In the genomic region with DNA sequence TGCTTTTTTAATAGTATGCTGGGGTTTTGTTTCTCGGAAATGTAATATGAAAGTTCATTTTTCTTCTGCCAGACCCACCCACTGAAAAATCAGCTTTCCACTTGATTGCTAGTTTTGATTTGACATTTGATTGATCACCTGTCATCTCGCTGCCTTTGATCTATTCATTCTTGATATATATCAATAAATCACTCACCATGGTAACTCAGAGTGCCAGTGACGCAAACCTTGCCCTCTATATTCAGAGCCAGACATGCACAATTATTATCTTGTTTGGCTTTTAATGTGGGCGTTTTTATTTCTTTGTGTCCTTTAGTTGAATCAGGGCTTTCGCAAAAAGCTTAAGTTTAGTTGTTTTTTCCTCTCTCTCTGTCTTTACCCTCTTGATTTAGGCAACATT, we compare ENCODE assay signal across 8 cellular contexts. TPM values are rescaled to one million over a fixed set of nuclear protein-coding genes. Genes with fewer than 3 reads are reported as not detected.
DNase-seq lines count a peak whose midpoint lies in the region; ATAC-seq lines count a peak whose summit lies in the region.

No MANE protein-coding gene starts in this region.

- peaks cover 45% of the 10 kb centered on the region for H3K4me1 Mint-ChIP-seq in activated naive CD4-positive, alpha-beta T cell treated with anti-CD3 and anti-CD28 coated beads for 36 hours (ENCODE audit: low read depth)
- peaks cover 16% of the 10 kb centered on the region for H3K4me1 Mint-ChIP-seq in memory B cell
- H3K4me1 Mint-ChIP-seq in stimulated activated naive CD8-positive, alpha-beta T cell treated with anti-CD3 and anti-CD28 coated beads, Interleukin-15, amount 100 ng/mL, for 72 hours, result peaks cover 45% of the 10 kb centered on the region

- H3K27ac Mint-ChIP-seq in activated naive CD4-positive, alpha-beta T cell treated with anti-CD3 and anti-CD28 coated beads for 36 hours, result peak overlapping the region; percentile 98
- H3K27ac Mint-ChIP-seq in memory B cell, result peak overlapping the region; percentile 74
- peak overlapping the region; percentile 13 to 37 for H3K27ac Mint-ChIP-seq in stimulated activated naive CD8-positive, alpha-beta T cell treated with anti-CD3 and anti-CD28 coated beads, Interleukin-15, amount 100 ng/mL, for 72 hours

- intact Hi-C loops in activated naive CD4-positive, alpha-beta T cell treated with anti-CD3 and anti-CD28 coated beads for 36 hours (cut with micrococcal nuclease), result loop anchor here (1.0 to 5.0 kb wide), 11 partner anchors 27 to 662 kb away; no protein-coding TSS in a partner anchor

- peaks cover 41% of the 10 kb centered on the region for H3K36me3 Mint-ChIP-seq in activated naive CD4-positive, alpha-beta T cell treated with anti-CD3 and anti-CD28 coated beads for 36 hours (ENCODE audit: low read depth)
- peaks cover 2% of the 10 kb centered on the region for H3K36me3 Mint-ChIP-seq in memory B cell

- H3K27me3 Mint-ChIP-seq in activated naive CD4-positive, alpha-beta T cell treated with anti-CD3 and anti-CD28 coated beads for 36 hours (ENCODE audit: low read depth), result no peaks in the 10 kb centered on the region
- H3K27me3 Mint-ChIP-seq in memory B cell, result peaks cover 15% of the 10 kb centered on the region
- peaks cover 44% of the 10 kb centered on the region for H3K27me3 Mint-ChIP-seq in stimulated activated naive CD8-positive, alpha-beta T cell treated with anti-CD3 and anti-CD28 coated beads, Interleukin-15, amount 100 ng/mL, for 72 hours

- H3K9me3 Mint-ChIP-seq in activated naive CD4-positive, alpha-beta T cell treated with anti-CD3 and anti-CD28 coated beads for 36 hours, result no peaks in the 10 kb centered on the region
- H3K9me3 Mint-ChIP-seq in memory B cell, result no peaks in the 10 kb centered on the region
- H3K9me3 Mint-ChIP-seq in stimulated activated naive CD8-positive, alpha-beta T cell treated with anti-CD3 and anti-CD28 coated beads, Interleukin-15, amount 100 ng/mL, for 72 hours, result no peaks in the 10 kb centered on the region

- DNase-seq in activated CD4-positive, CD25-positive, alpha-beta regulatory T cell treated with anti-CD3 and anti-CD28 coated beads, Interleukin-2, amount 50 U/mL, for 16 hours (ENCODE audit: low read depth, low spot score), result peak; percentile 23
- no peak for DNase-seq in activated CD4-positive, CD25-positive, alpha-beta regulatory T cell (lab: John Stamatoyannopoulos, UW)
- peak; percentile 81 for DNase-seq in activated naive CD4-positive, alpha-beta T cell treated with anti-CD3 and anti-CD28 coated beads for 36 hours
- DNase-seq in memory B cell (ENCODE audit: low spot score in 2 of 2) (no peak), putamen (ENCODE audit: low spot score) (no peak)
- DNase-seq in stimulated activated naive CD8-positive, alpha-beta T cell treated with anti-CD3 and anti-CD28 coated beads, Interleukin-15, amount 100 ng/mL, for 72 hours, result peak in 1 of 2 donors; percentile 28

- H3K4me3 Mint-ChIP-seq in activated naive CD4-positive, alpha-beta T cell treated with anti-CD3 and anti-CD28 coated beads for 36 hours, result peak overlapping the region; percentile 94
- H3K4me3 Mint-ChIP-seq in memory B cell, result peak overlapping the region; percentile 52
- H3K4me3 Mint-ChIP-seq in stimulated activated naive CD8-positive, alpha-beta T cell treated with anti-CD3 and anti-CD28 coated beads, Interleukin-15, amount 100 ng/mL, for 72 hours, result peak overlapping the region; percentile 89 to 94

- ATAC-seq in memory B cell (ENCODE audit: low read depth) (no peak), GM18519 (IDR thresholded peaks at IDR 0.05; ENCODE audit: low FRiP score, unreplicated experiment) (no peak), HG02610 (IDR thresholded peaks at IDR 0.05; ENCODE audit: unreplicated experiment) (no peak)
- peak; percentile 41 for ATAC-seq in stimulated activated naive CD8-positive, alpha-beta T cell treated with anti-CD3 and anti-CD28 coated beads, Interleukin-15, amount 100 ng/mL, for 72 hours

- CTCF ChIA-PET in activated naive CD4-positive, alpha-beta T cell treated with anti-CD3 and anti-CD28 coated beads for 36 hours (lab: Charles Lee), result interaction anchor here (0.9 to 1.7 kb wide), 5 partner anchors 15 to 209 kb away, joined by 3 to 4 read pairs (median 3); no protein-coding TSS in a partner anchor

RNA-seq across cellular contexts. Expression of gene TSHZ2, which starts 2.0 kb away (rescaled TPM):
- 10 to 100 TPM; 34.1 to 37.8 TPM for total RNA-seq in activated naive CD4-positive, alpha-beta T cell treated with anti-CD3 and anti-CD28 coated beads for 36 hours

Comparison
In these comparisons a context has a peak if more than half of its experiments do, and no peak if none do; other contexts are left out.
1. DNase-seq: peak in activated CD4-positive, CD25-positive, alpha-beta regulatory T cell treated with anti-CD3 and anti-CD28 coated beads, Interleukin-2, amount 50 U/mL, for 16 hours (single experiment) and activated naive CD4-positive, alpha-beta T cell treated with anti-CD3 and anti-CD28 coated beads for 36 hours (single experiment); none in activated CD4-positive, CD25-positive, alpha-beta regulatory T cell (0 of 4), memory B cell (0 of 2) and putamen (single experiment).
2. H3K27ac Mint-ChIP-seq: peak in every context shown above with its lines; median percentile 98 in activated naive CD4-positive, alpha-beta T cell treated with anti-CD3 and anti-CD28 coated beads for 36 hours; 74 in memory B cell; 25 in stimulated activated naive CD8-positive, alpha-beta T cell treated with anti-CD3 and anti-CD28 coated beads, Interleukin-15, amount 100 ng/mL, for 72 hours.
3. Peak in every context shown above with its lines, with median percentiles within 50 percentile points of each other: H3K4me3 Mint-ChIP-seq.